12 cellular contexts compared by ENCODE assay signal in the genomic region with DNA sequence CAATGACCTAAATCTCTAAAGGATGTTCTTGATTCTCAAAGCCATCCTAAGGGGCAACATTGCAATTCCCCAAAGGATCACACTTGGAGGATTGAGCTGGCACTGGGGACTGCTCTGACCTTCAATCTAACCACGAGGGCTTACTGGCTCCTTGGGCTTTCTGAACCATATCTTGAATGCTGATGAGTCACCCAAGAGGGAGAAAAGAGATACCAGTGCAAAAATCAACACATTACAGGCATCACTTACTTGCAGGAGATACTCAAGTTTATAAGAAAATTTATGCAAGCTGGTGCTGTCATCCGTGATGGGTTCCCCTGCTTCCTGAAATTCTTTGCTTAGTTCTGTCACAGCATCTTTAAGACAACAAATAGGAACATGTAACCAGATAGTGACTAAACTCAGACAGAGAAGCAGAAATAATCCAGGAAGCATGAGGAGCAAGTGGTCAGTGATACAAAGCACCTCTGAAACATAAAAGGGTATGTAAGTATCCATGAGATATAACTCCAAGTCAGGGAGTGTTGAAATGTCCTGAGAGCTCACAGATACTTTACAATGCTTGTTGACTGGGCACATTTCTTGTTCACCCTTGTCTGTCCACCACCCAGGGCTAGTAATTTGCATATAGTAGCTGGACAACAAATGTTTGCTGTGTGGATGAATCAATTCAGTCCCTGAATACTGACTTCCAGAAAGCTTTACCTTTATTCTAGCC. TPM values are rescaled to one million over a fixed set of nuclear protein-coding genes. Genes with fewer than 3 reads are reported as not detected.
A peak's percentile ranks its signal among the peaks of the same experiment; 100 is the strongest.
DNase-seq lines count a peak whose midpoint lies in the region; TF ChIP-seq lines count a peak whose summit lies in the region.
"Had no signal": no experiment of that assay in that cellular context is flagged by ENCODE, and none has a peak within 500 bp of the region (broad histone marks: within the 10 kb centered on the region; RNA-seq: fewer than 3 reads in every experiment).

No MANE protein-coding gene starts in this region.

- H3K36me3 ChIP-seq in uterus, result no peaks in the 10 kb centered on the region
- H3K36me3 ChIP-seq in OCI-LY7 (ENCODE audit: insufficient read depth, low read length), result peaks cover 79% of the 10 kb centered on the region

- TF ChIP-seq POLR2A in uterus (IDR thresholded peaks at IDR 0.05), result no peak

- H3K36me3 Mint-ChIP-seq in activated T-helper 1 cell treated with anti-CD3 and anti-CD28 coated beads, Interleukin-12 subunit alpha, Interleukin-12 subunit beta, Interleukin-2, Interleukin-4 antibody, amounts not matched to agents 30 ng/mL and 10 ng/mL and 1 ng/mL, durations not matched to agents 14 hours and 24 hours and 36 hours (ENCODE audit: low read depth), result peaks cover 58% of the 10 kb centered on the region
- peaks cover 23 to 66% (median 34%) of the 10 kb centered on the region in 3 donors for H3K36me3 Mint-ChIP-seq in immature natural killer cell

- intact Hi-C loops in activated T-helper 1 cell treated with anti-CD3 and anti-CD28 coated beads, Interleukin-12 subunit alpha, Interleukin-12 subunit beta, Interleukin-2, Interleukin-4 antibody, amounts not matched to agents 30 ng/mL and 10 ng/mL and 1 ng/mL, durations not matched to agents 14 hours and 24 hours and 36 hours (cut with micrococcal nuclease), result loop anchor here (1.0 kb wide), 2 partner anchors 12 to 65 kb away; no protein-coding TSS in a partner anchor
- intact Hi-C loops in uterus (cut with DNase I; ENCODE audit: low total_unique reads) (no loop called here), OCI-LY7 (cut with micrococcal nuclease; ENCODE audit: unreplicated experiment) (no loop called here)

- H3K79me2 ChIP-seq in OCI-LY7 (ENCODE audit: insufficient read depth, low read depth, low read length), result no peaks in the 10 kb centered on the region

- H3K4me3 ChIP-seq in foreskin fibroblast (ENCODE audit: low read depth in 1 of 2, low read length in 2 of 2) (no peak overlapping the region), uterus (no peak overlapping the region), OCI-LY7 (ENCODE audit: low read depth, low read length, poor library complexity, severe bottlenecking) (no peak overlapping the region)

- H3K9me3 ChIP-seq in uterus, result no peaks in the 10 kb centered on the region
- H3K9me3 ChIP-seq in OCI-LY7 (ENCODE audit: low read length), result no peaks in the 10 kb centered on the region

- H3K4me2 ChIP-seq in OCI-LY7 (ENCODE audit: low read length), result no peak overlapping the region

- H3K9me3 Mint-ChIP-seq in activated T-helper 1 cell treated with anti-CD3 and anti-CD28 coated beads, Interleukin-12 subunit alpha, Interleukin-12 subunit beta, Interleukin-2, Interleukin-4 antibody, amounts not matched to agents 30 ng/mL and 10 ng/mL and 1 ng/mL, durations not matched to agents 14 hours and 24 hours and 36 hours, result peaks cover 3% of the 10 kb centered on the region
- no peaks in the 10 kb centered on the region for H3K9me3 Mint-ChIP-seq in immature natural killer cell

- DNase-seq in stimulated activated CD4-positive, alpha-beta T cell treated with anti-CD3 and anti-CD28 coated beads, Interleukin-15, amount 100 ng/mL, for 24 hours, result peak; percentile 32
- no peak for DNase-seq in stimulated activated CD4-positive, alpha-beta T cell treated with anti-CD3 and anti-CD28 coated beads, Interleukin-12 subunit alpha, Interleukin-12 subunit beta, amount 100 ng/mL, for 4 hours
- DNase-seq in activated T-helper 1 cell treated with anti-CD3 and anti-CD28 coated beads, Interleukin-12 subunit alpha, Interleukin-12 subunit beta, Interleukin-2, Interleukin-4 antibody, amounts not matched to agents 30 ng/mL and 10 ng/mL and 1 ng/mL, durations not matched to agents 14 hours and 24 hours and 36 hours (ENCODE audit: low spot score), result no peak
- DNase-seq in foreskin fibroblast (peak; percentile 53 to 64), uterus (no peak), OCI-LY7 (ENCODE audit: low spot score) (no peak), GM20000 (ENCODE audit: low spot score) (no peak), immature natural killer cell (no peak)
- DNase-seq: activated CD8-positive, alpha-beta memory T cell treated with anti-CD3 and anti-CD28 coated beads, Interleukin-2, amount 50 U/mL, for 48 hours; COR-L47; cortex of kidney; NCI-H748 treated with DMSO at 0.1 percent for 48 hours had no signal

- no peaks in the 10 kb centered on the region for H3K27me3 Mint-ChIP-seq in activated T-helper 1 cell treated with anti-CD3 and anti-CD28 coated beads, Interleukin-12 subunit alpha, Interleukin-12 subunit beta, Interleukin-2, Interleukin-4 antibody, amounts not matched to agents 30 ng/mL and 10 ng/mL and 1 ng/mL, durations not matched to agents 14 hours and 24 hours and 36 hours (ENCODE audit: insufficient read depth)
- peaks cover 0 to 2% (median 1%) of the 10 kb centered on the region in 3 donors for H3K27me3 Mint-ChIP-seq in immature natural killer cell (ENCODE audit: low read depth in 3 of 3)

- no peak overlapping the region for H2AFZ ChIP-seq in OCI-LY7 (ENCODE audit: low read length)

- peak overlapping the region; percentile 92 for H3K27ac Mint-ChIP-seq in activated T-helper 1 cell treated with anti-CD3 and anti-CD28 coated beads, Interleukin-12 subunit alpha, Interleukin-12 subunit beta, Interleukin-2, Interleukin-4 antibody, amounts not matched to agents 30 ng/mL and 10 ng/mL and 1 ng/mL, durations not matched to agents 14 hours and 24 hours and 36 hours
- peak overlapping the region in 1 of 6 donors; percentile 25 for H3K27ac Mint-ChIP-seq in immature natural killer cell

- peaks cover 27 to 33% of the 10 kb centered on the region in 2 donors for H3K4me1 ChIP-seq in uterus
- no peaks in the 10 kb centered on the region for H3K4me1 ChIP-seq in OCI-LY7 (ENCODE audit: insufficient read depth, low read length, poor library complexity, severe bottlenecking)

- H3K4me1 Mint-ChIP-seq in activated T-helper 1 cell treated with anti-CD3 and anti-CD28 coated beads, Interleukin-12 subunit alpha, Interleukin-12 subunit beta, Interleukin-2, Interleukin-4 antibody, amounts not matched to agents 30 ng/mL and 10 ng/mL and 1 ng/mL, durations not matched to agents 14 hours and 24 hours and 36 hours (ENCODE audit: low read depth), result peaks cover 89% of the 10 kb centered on the region
- H3K4me1 Mint-ChIP-seq in immature natural killer cell, result peaks cover 40 to 66% of the 10 kb centered on the region in 2 donors

- H4K20me1 ChIP-seq in OCI-LY7 (ENCODE audit: insufficient read depth, low read length), result no peaks in the 10 kb centered on the region; the same call in 1 of the 2 replicates

- CTCF ChIA-PET in OCI-LY7 (lab: Charles Lee; ENCODE audit: unreplicated experiment), result no interaction called here

- H3K27ac ChIP-seq in uterus (peak overlapping the region; percentile 10 to 34), OCI-LY7 (ENCODE audit: low read depth, low read length, poor library complexity, severe bottlenecking) (no peak overlapping the region)

- H3K27me3 ChIP-seq in uterus, result no peaks in the 10 kb centered on the region

- POLR2A ChIA-PET in OCI-LY7 (lab: Charles Lee), result interaction anchor here (1.3 kb wide), 1 partner anchor 13 kb away, joined by 3 read pairs; no protein-coding TSS in a partner anchor

- no peak for TF ChIP-seq CTCF in foreskin fibroblast (IDR thresholded peaks at IDR 0.05; ENCODE audit: low read depth, low read length)
- TF ChIP-seq CTCF in uterus (IDR thresholded peaks at IDR 0.05), result no peak
- TF ChIP-seq CTCF in OCI-LY7 (conservative IDR thresholded peaks at IDR 0.05; ENCODE audit: low read length), result no peak
- TF ChIP-seq CTCF in GM20000 (IDR thresholded peaks at IDR 0.05; ENCODE audit: extremely low read depth, missing control alignments), result no peak

- H3K9me2 ChIP-seq in OCI-LY7 (ENCODE audit: insufficient read depth, low read length), result no peaks in the 10 kb centered on the region

- no TSS peak for BruUV-seq in OCI-LY7 (replicated peaks; lab: Mats Ljungman, UMichigan)

- H3K4me3 Mint-ChIP-seq in activated T-helper 1 cell treated with anti-CD3 and anti-CD28 coated beads, Interleukin-12 subunit alpha, Interleukin-12 subunit beta, Interleukin-2, Interleukin-4 antibody, amounts not matched to agents 30 ng/mL and 10 ng/mL and 1 ng/mL, durations not matched to agents 14 hours and 24 hours and 36 hours, result peak overlapping the region; percentile 69
- H3K4me3 Mint-ChIP-seq in immature natural killer cell, result no peak overlapping the region

RNA-seq across cellular contexts. Expression of a gene that starts 14.1 kb away (rescaled TPM):
- 16.1 and 16.3 TPM in 2 replicates for total RNA-seq in activated T-helper 1 cell treated with anti-CD3 and anti-CD28 coated beads, Interleukin-12 subunit alpha, Interleukin-12 subunit beta, Interleukin-2, Interleukin-4 antibody, amounts not matched to agents 30 ng/mL and 10 ng/mL and 1 ng/mL, durations not matched to agents 14 hours and 24 hours and 36 hours
- total RNA-seq in uterus (10 to 100 TPM; 16.5 to 74.4 (median 27.8) TPM), OCI-LY7 (2022) (15.2 and 15.9 TPM in 2 replicates)
- total RNA-seq in OCI-LY7 (2014; rRNA removed; shearing (Covaris generic)), result 7.0 and 9.4 TPM in 2 replicates
- 1 to 10 TPM in 2 of 3 donors, under 1 TPM in 1; 0.22 to 6.1 (median 2.1) TPM for polyA plus RNA-seq in immature natural killer cell

RNA-seq across cellular contexts. Expression of a gene that starts 38.2 kb away (rescaled TPM):
- 27.2 and 27.9 TPM in 2 replicates for total RNA-seq in activated T-helper 1 cell treated with anti-CD3 and anti-CD28 coated beads, Interleukin-12 subunit alpha, Interleukin-12 subunit beta, Interleukin-2, Interleukin-4 antibody, amounts not matched to agents 30 ng/mL and 10 ng/mL and 1 ng/mL, durations not matched to agents 14 hours and 24 hours and 36 hours
- total RNA-seq in uterus, result 1 to 10 TPM in 1 of 4 donors, under 1 TPM in 2, not detected in 1; 0.48 to 8.7 (median 0.76) TPM
- not detected in 2 replicates for total RNA-seq in OCI-LY7 (2014; rRNA removed; shearing (Covaris generic))
- not detected in 2 replicates for total RNA-seq in OCI-LY7 (2022)
- polyA plus RNA-seq in immature natural killer cell, result 10 to 100 TPM in 1 of 3 donors, 1 to 10 TPM in 2; 2.7 to 14.7 (median 8.5) TPM

RNA-seq across cellular contexts. Expression of a gene that starts 45.8 kb away (rescaled TPM):
- total RNA-seq in activated T-helper 1 cell treated with anti-CD3 and anti-CD28 coated beads, Interleukin-12 subunit alpha, Interleukin-12 subunit beta, Interleukin-2, Interleukin-4 antibody, amounts not matched to agents 30 ng/mL and 10 ng/mL and 1 ng/mL, durations not matched to agents 14 hours and 24 hours and 36 hours, result 0.05 and 0.08 TPM in 2 replicates
- total RNA-seq in uterus (under 1 TPM in 2 of 4 donors, not detected in 2; 0.07 to 0.15 TPM), OCI-LY7 (2022) (not detected in 2 replicates)
- not detected in 2 replicates for total RNA-seq in OCI-LY7 (2014; rRNA removed; shearing (Covaris generic))
- under 1 TPM in 2 of 3 donors, not detected in 1; 0.04 to 0.26 TPM for polyA plus RNA-seq in immature natural killer cell

Comparison
In these comparisons a context has a peak if more than half of its experiments do, and no peak if none do; other contexts are left out.
1. DNase-seq: peak in stimulated activated CD4-positive, alpha-beta T cell treated with anti-CD3 and anti-CD28 coated beads, Interleukin-15, amount 100 ng/mL, for 24 hours (single experiment) and foreskin fibroblast (2 of 2); none in stimulated activated CD4-positive, alpha-beta T cell treated with anti-CD3 and anti-CD28 coated beads, Interleukin-12 subunit alpha, Interleukin-12 subunit beta, amount 100 ng/mL, for 4 hours (single experiment), activated T-helper 1 cell treated with anti-CD3 and anti-CD28 coated beads, Interleukin-12 subunit alpha, Interleukin-12 subunit beta, Interleukin-2, Interleukin-4 antibody, amounts not matched to agents 30 ng/mL and 10 ng/mL and 1 ng/mL, durations not matched to agents 14 hours and 24 hours and 36 hours (single experiment), uterus (0 of 2), OCI-LY7 (single experiment), GM20000 (single experiment) and immature natural killer cell (0 of 3).